In the genomic region with DNA sequence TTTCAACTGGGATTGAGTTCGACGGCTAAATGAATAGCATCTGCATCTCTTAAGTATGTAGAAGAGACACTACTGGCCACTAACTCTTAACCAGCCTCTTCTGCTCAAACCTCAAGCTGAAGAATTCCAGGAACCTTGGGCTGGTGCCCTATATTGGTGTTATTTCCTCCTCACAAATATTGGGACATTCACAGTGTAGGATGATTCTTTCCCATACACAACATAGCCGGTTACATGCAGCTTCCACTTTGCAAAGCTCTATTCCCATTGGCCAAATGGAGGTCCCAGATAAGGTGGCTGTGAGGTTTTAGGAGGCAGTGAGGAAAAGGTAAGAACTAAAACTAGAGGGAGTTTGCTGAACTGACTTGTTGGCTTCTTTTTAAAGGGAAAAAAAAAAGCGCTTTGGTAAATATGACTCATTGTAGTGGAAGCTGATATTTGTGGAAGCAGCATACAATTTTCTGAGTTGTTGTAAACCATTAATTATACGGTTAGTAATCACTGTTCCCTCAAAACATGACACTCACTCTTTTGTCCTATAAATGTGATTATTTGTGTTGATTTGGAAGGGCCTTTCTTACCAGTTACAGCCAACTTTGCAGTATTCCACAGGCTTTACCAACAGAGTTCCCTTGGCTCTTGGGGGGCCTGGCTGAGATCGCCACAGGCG, we compare ENCODE assay signal across 12 cellular contexts. TPM values are rescaled to one million over a fixed set of nuclear protein-coding genes. Genes with fewer than 3 reads are reported as not detected.
A peak's percentile ranks its signal among the peaks of the same experiment; 100 is the strongest.
DNase-seq lines count a peak whose midpoint lies in the region; ATAC-seq and TF ChIP-seq lines count a peak whose summit lies in the region.
"Had no signal": no experiment of that assay in that cellular context is flagged by ENCODE, and none has a peak within 500 bp of the region (broad histone marks: within the 10 kb centered on the region; RNA-seq: fewer than 3 reads in every experiment).

No MANE protein-coding gene starts in this region.

- no peaks in the 10 kb centered on the region for H3K9me3 ChIP-seq in breast epithelium
- H3K9me3 ChIP-seq in thoracic aorta = no peaks in the 10 kb centered on the region
- H3K9me3 ChIP-seq: SJCRH30 had no signal

- H3K4me3 ChIP-seq in breast epithelium (no peak overlapping the region), thoracic aorta (peak overlapping the region; percentile 22), lower leg skin (ENCODE audit: low read depth, poor library complexity, severe bottlenecking) (no peak overlapping the region)
- H3K4me3 ChIP-seq: SJCRH30 had no signal

- ATAC-seq in thoracic aorta (ENCODE audit: insufficient number of reproducible peaks, low FRiP score, low read depth) (peak; percentile 32), GM19455 (IDR thresholded peaks at IDR 0.05; ENCODE audit: unreplicated experiment) (no peak)

- intact Hi-C loops in breast epithelium (cut with DNase I; ENCODE audit: low total_unique reads) (loop anchor here (10.0 kb wide), 1 partner anchor 189 kb away; no protein-coding TSS in a partner anchor), lower leg skin (cut with DNase I; ENCODE audit: low total_unique reads) (no loop called here)

- no peak for TF ChIP-seq CTCF in breast epithelium (IDR thresholded peaks at IDR 0.05)
- no peak for TF ChIP-seq CTCF in thoracic aorta (IDR thresholded peaks at IDR 0.05)
- no peak for TF ChIP-seq CTCF in lower leg skin (IDR thresholded peaks at IDR 0.05)

- DNase-seq in HS-27A (ENCODE audit: low read depth) (peak; percentile 23), breast epithelium (ENCODE audit: low spot score in 2 of 2) (no peak), kidney tubule cell (ENCODE audit: low spot score) (peak; percentile 70), thoracic aorta (ENCODE audit: low spot score) (no peak), COLO668 (lab: John Stamatoyannopoulos, UW; ENCODE audit: unreplicated experiment) (no peak), SKM-1 treated with dmso at 0.1 percent for 144 hours (lab: John Stamatoyannopoulos, UW; ENCODE audit: unreplicated experiment) (no peak), lower leg skin (ENCODE audit: low spot score in 2 of 2) (no peak)
- DNase-seq: activated CD8-positive, alpha-beta memory T cell treated with anti-CD3 and anti-CD28 coated beads for 24 hours; DMS79 treated with DMSO at 0.1 percent for 48 hours; SJCRH30; stimulated activated CD4-positive, alpha-beta T cell treated with anti-CD3 and anti-CD28 coated beads, Interleukin-4, amount 100 ng/mL, for 4 hours had no signal

- H3K36me3 ChIP-seq in breast epithelium = no peaks in the 10 kb centered on the region
- peaks cover 31% of the 10 kb centered on the region for H3K36me3 ChIP-seq in thoracic aorta

- TF ChIP-seq POLR2A in breast epithelium (IDR thresholded peaks at IDR 0.05) (no peak), lower leg skin (IDR thresholded peaks at IDR 0.05) (no peak)

- H3K27ac ChIP-seq in breast epithelium = peak overlapping the region; percentile 73 to 84
- peak overlapping the region; percentile 52 to 77 for H3K27ac ChIP-seq in thoracic aorta
- H3K27ac ChIP-seq: SJCRH30 had no signal

- H3K4me1 ChIP-seq in breast epithelium (peaks cover 0 to 8% of the 10 kb centered on the region in 2 donors), thoracic aorta (ENCODE audit: control insufficient read depth in 1 of 2, low read depth in 2 of 2) (peaks cover 22 to 25% of the 10 kb centered on the region in 2 donors)
- H3K4me1 ChIP-seq: SJCRH30 had no signal

- WGBS in lower leg skin, 2 donors = 60 to 65% methylated on average over 7 of the region's 7 CpGs

- H3K27me3 ChIP-seq in breast epithelium (no peaks in the 10 kb centered on the region), thoracic aorta (replicated peaks; ENCODE audit: insufficient read depth) (no peaks in the 10 kb centered on the region)
- H3K27me3 ChIP-seq: SJCRH30 had no signal

RNA-seq across cellular contexts. Expression of a gene that starts 17.6 kb away (rescaled TPM):
- total RNA-seq in breast epithelium (under 1 TPM in 1 of 3 donors, not detected in 2; 0.73 TPM), thoracic aorta (not detected), lower leg skin (under 1 TPM in 1 of 4 donors, not detected in 3; 0.52 TPM)
- total RNA-seq: SJCRH30 had no signal

RNA-seq across cellular contexts. Expression of a gene that starts 28.8 kb away (rescaled TPM):
- total RNA-seq in breast epithelium (10 to 100 TPM in 2 of 3 donors, 1 to 10 TPM in 1; 9.5 to 13.6 (median 13.5) TPM), thoracic aorta (10 to 100 TPM in 1 of 2 donors, 1 to 10 TPM in 1; 8.4 to 13.9 TPM), lower leg skin (10 to 100 TPM; 28.8 to 52.0 (median 48.0) TPM)

Comparison
In these comparisons a context has a peak if more than half of its experiments do, and no peak if none do; other contexts are left out.
1. DNase-seq: peak in HS-27A (single experiment) and kidney tubule cell (single experiment); none in breast epithelium (0 of 2), thoracic aorta (single experiment), COLO668 (single experiment), SKM-1 treated with dmso at 0.1 percent for 144 hours (single experiment) and lower leg skin (0 of 2).